In genomic region chr10:43105119-43105792, GRCh38 we compare ENCODE assay signal across 8 cellular contexts. TPM values are rescaled to one million over a fixed set of nuclear protein-coding genes. Genes with fewer than 3 reads are reported as not detected.
DNase-seq lines count a peak whose midpoint lies in the region; ATAC-seq and TF ChIP-seq lines count a peak whose summit lies in the region.

No MANE protein-coding gene starts in this region.

- peaks cover 35% of the 10 kb centered on the region for H3K27me3 Mint-ChIP-seq in progenitor cell of endocrine pancreas

- H3K9me3 ChIP-seq in right atrium auricular region (no peaks in the 10 kb centered on the region), upper lobe of right lung (no peaks in the 10 kb centered on the region)

- H3K4me3 ChIP-seq in right atrium auricular region (peak overlapping the region; percentile 43 to 57), upper lobe of right lung (peak overlapping the region; percentile 65)

- no peak overlapping the region for H3K27ac Mint-ChIP-seq in progenitor cell of endocrine pancreas

- ATAC-seq in upper lobe of right lung = peak; percentile 97

- peak overlapping the region; percentile 70 for H3K4me3 Mint-ChIP-seq in progenitor cell of endocrine pancreas (ENCODE audit: low read depth)

- H3K36me3 ChIP-seq in right atrium auricular region (no peaks in the 10 kb centered on the region), upper lobe of right lung (no peaks in the 10 kb centered on the region)

- H3K4me1 ChIP-seq in right atrium auricular region = peaks cover 0 to 16% of the 10 kb centered on the region in 2 donors
- H3K4me1 ChIP-seq in upper lobe of right lung = peaks cover 10% of the 10 kb centered on the region

- H3K27me3 ChIP-seq in right atrium auricular region (no peaks in the 10 kb centered on the region), upper lobe of right lung (peaks cover 11% of the 10 kb centered on the region)

- no peaks in the 10 kb centered on the region for H3K4me1 Mint-ChIP-seq in progenitor cell of endocrine pancreas (ENCODE audit: low read depth)

- intact Hi-C loops in upper lobe of right lung (cut with DNase I) = loop anchor here (5.0 kb wide), 1 partner anchor 238 kb away; no protein-coding TSS in a partner anchor

- H3K36me3 Mint-ChIP-seq in progenitor cell of endocrine pancreas (ENCODE audit: insufficient read depth) = no peaks in the 10 kb centered on the region

- TF ChIP-seq CTCF in LNCAP (IDR thresholded peaks at IDR 0.05) (peak; percentile 99), right atrium auricular region (IDR thresholded peaks at IDR 0.05) (peak; percentile 97 to 100), progenitor cell of endocrine pancreas (IDR thresholded peaks at IDR 0.05; ENCODE audit: unreplicated experiment) (peak; percentile 99), upper lobe of right lung (IDR thresholded peaks at IDR 0.05) (peak; percentile 99)

- H3K27ac ChIP-seq in right atrium auricular region (no peak overlapping the region), upper lobe of right lung (no peak overlapping the region)

- H3K9me3 Mint-ChIP-seq in progenitor cell of endocrine pancreas (ENCODE audit: low read depth) = no peaks in the 10 kb centered on the region

- DNase-seq in GF-D8 (lab: John Stamatoyannopoulos, UW) (peak; percentile 11), H4 (ENCODE audit: low spot score) (peak; percentile 61), T-helper 1 cell (peak; percentile 43 to 75 (median 60)), amniotic epithelial cell (ENCODE audit: low read depth) (peak; percentile 62), right atrium auricular region (ENCODE audit: low spot score) (peak; percentile 69), progenitor cell of endocrine pancreas (ENCODE audit: low spot score, unreplicated experiment) (peak; percentile 74), upper lobe of right lung (peak; percentile 89)

RNA-seq across cellular contexts. Expression of gene RET, which starts 28.4 kb away (rescaled TPM):
- 0.04 TPM in 1 of 2 replicates, not detected in the other for total RNA-seq in H4 (2014; rRNA removed; shearing (Covaris generic))
- under 1 TPM; 0.12 to 0.44 TPM for total RNA-seq in right atrium auricular region
- total RNA-seq in progenitor cell of endocrine pancreas = 0.75 and 1.5 TPM in 2 replicates
- total RNA-seq in upper lobe of right lung = 1.0 TPM

RNA-seq across cellular contexts. Expression of gene CSGALNACT2, which starts 33.0 kb away (rescaled TPM):
- 1.6 and 3.9 TPM in 2 replicates for total RNA-seq in H4 (2014; rRNA removed; shearing (Covaris generic))
- total RNA-seq in right atrium auricular region (10 to 100 TPM; 10.0 to 14.9 TPM), progenitor cell of endocrine pancreas (8.9 and 9.3 TPM in 2 replicates), upper lobe of right lung (40.8 TPM)

Comparison
In these comparisons a context has a peak if more than half of its experiments do, and no peak if none do; other contexts are left out.
1. DNase-seq: peak in every context shown above with its lines; median percentile 89 in upper lobe of right lung; 74 in progenitor cell of endocrine pancreas; 69 in right atrium auricular region; 62 in amniotic epithelial cell; 61 in H4; 60 in T-helper 1 cell; 11 in GF-D8.